ENCODE assay signal across 19 cellular contexts in the genomic region with DNA sequence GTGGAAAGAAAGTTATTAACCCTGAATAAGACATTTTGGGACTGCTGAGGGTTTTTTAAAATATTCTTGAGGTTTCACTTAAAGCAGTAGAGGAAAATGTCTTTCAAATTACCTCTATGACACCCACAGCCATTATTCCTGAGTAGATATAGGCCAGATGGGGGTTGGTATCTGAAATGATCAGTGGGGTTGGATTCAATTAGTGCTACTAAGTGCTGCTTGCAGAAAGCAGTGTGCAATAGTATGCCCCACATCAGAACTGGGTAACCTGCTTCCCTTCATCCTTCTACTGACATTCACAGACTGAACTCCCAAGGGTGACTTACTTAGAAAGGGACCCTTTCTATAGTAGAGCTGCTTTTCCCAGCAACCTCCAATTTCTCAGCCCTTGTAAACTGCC. TPM values are rescaled to one million over a fixed set of nuclear protein-coding genes. Genes with fewer than 3 reads are reported as not detected.
DNase-seq lines count a peak whose midpoint lies in the region; ATAC-seq and TF ChIP-seq lines count a peak whose summit lies in the region.
"Had no signal": no experiment of that assay in that cellular context is flagged by ENCODE, and none has a peak within 500 bp of the region (broad histone marks: within the 10 kb centered on the region; RNA-seq: fewer than 3 reads in every experiment).

No MANE protein-coding gene starts in this region.

- H4K91ac ChIP-seq in neuronal stem cell (ENCODE audit: low read depth, low read length, poor library complexity): no peak overlapping the region

- TF ChIP-seq CTCF in left ventricle myocardium inferior (IDR thresholded peaks at IDR 0.05; ENCODE audit: borderline replicate concordance): no peak
- no peak for TF ChIP-seq CTCF in esophagus muscularis mucosa (IDR thresholded peaks at IDR 0.05)

- H2BK12ac ChIP-seq in neuronal stem cell (ENCODE audit: low read length): no peak overlapping the region

- peak overlapping the region; percentile 23 for H2AFZ ChIP-seq in neuronal stem cell (ENCODE audit: low read length)

- H3K23ac ChIP-seq in neuronal stem cell (ENCODE audit: low read depth, low read length, poor library complexity): no peak overlapping the region

- DNase-seq in left ventricle myocardium inferior (no peak), Right ventricle myocardium inferior (ENCODE audit: missing footprints) (no peak), esophagus muscularis mucosa (ENCODE audit: extremely low spot score) (no peak), neuronal stem cell (ENCODE audit: low spot score) (no peak), cortex of kidney (lab: John Stamatoyannopoulos, UW) (no peak), amniotic stem cell (lab: John Stamatoyannopoulos, UW) (no peak), DMS53 (lab: John Stamatoyannopoulos, UW) (no peak), DMS79 treated with DMSO at 0.1 percent for 48 hours (lab: John Stamatoyannopoulos, UW) (no peak)
- DNase-seq: 8988T; activated T-cell treated with anti-CD3 and anti-CD28 coated beads, Interleukin-2, amount 50 U/mL, for 48 hours; CD4-positive, alpha-beta T cell; colonic mucosa; NCI-H1105; right cardiac atrium; SHP77 treated with DMSO at 0.1 percent for 48 hours; stimulated activated CD4-positive, alpha-beta T cell treated with anti-CD3 and anti-CD28 coated beads, Interleukin-4, amount 100 ng/mL, for 24 hours had no signal

- H3K27me3 ChIP-seq in left ventricle myocardium inferior (ENCODE audit: low read depth): no peaks in the 10 kb centered on the region
- H3K27me3 ChIP-seq in esophagus muscularis mucosa: no peaks in the 10 kb centered on the region
- H3K27me3 ChIP-seq in neuronal stem cell (ENCODE audit: control insufficient read depth in 3 of 3, insufficient read depth in 3 of 3, low read depth in 1 of 3, low read length in 3 of 3): no peaks in the 10 kb centered on the region
- H3K27me3 ChIP-seq: colonic mucosa had no signal

- H3K9me3 ChIP-seq in left ventricle myocardium inferior (replicated peaks): no peaks in the 10 kb centered on the region
- no peaks in the 10 kb centered on the region for H3K9me3 ChIP-seq in esophagus muscularis mucosa
- H3K9me3 ChIP-seq in neuronal stem cell (replicated peaks in 1 of 2; ENCODE audit: control insufficient read depth in 2 of 2, insufficient read depth in 1 of 2, low read depth in 1 of 2, low read length in 2 of 2): peaks cover 0 to 5% of the 10 kb centered on the region in 2 donors
- H3K9me3 ChIP-seq: colonic mucosa, HAP-1 had no signal

- H3K4ac ChIP-seq in neuronal stem cell (ENCODE audit: low read length): no peak overlapping the region

- intact Hi-C loops in left ventricle myocardium inferior (cut with micrococcal nuclease): no loop called here
- intact Hi-C loops in Right ventricle myocardium inferior (cut with DNase I): no loop called here
- intact Hi-C loops in esophagus muscularis mucosa (cut with DNase I): loop anchor here (5.0 to 10.0 kb wide), 2 partner anchors 255 to 962 kb away; no protein-coding TSS in a partner anchor

- H3K27ac ChIP-seq in left ventricle myocardium inferior (replicated peaks): peak overlapping the region; percentile 24
- peak overlapping the region; percentile 48 to 67 (median 64) for H3K27ac ChIP-seq in esophagus muscularis mucosa (replicated peaks in 1 of 4)
- no peak overlapping the region for H3K27ac ChIP-seq in neuronal stem cell (replicated peaks; ENCODE audit: low read length)
- H3K27ac ChIP-seq: colonic mucosa had no signal

- no peak for TF ChIP-seq POLR2A in esophagus muscularis mucosa (IDR thresholded peaks at IDR 0.05; ENCODE audit: low read depth)

- H3K4me2 ChIP-seq in neuronal stem cell (ENCODE audit: insufficient read depth, low read length, poor library complexity, severe bottlenecking): no peak overlapping the region

- H2AK5ac ChIP-seq in neuronal stem cell (ENCODE audit: low read depth, low read length): no peak overlapping the region

- H3K9ac ChIP-seq in neuronal stem cell (ENCODE audit: low read depth, low read length, poor library complexity): no peak overlapping the region

- no peak overlapping the region for H3K14ac ChIP-seq in neuronal stem cell (ENCODE audit: low read length)

- no peak overlapping the region for H2BK5ac ChIP-seq in neuronal stem cell (ENCODE audit: low read length)

- H3K18ac ChIP-seq in neuronal stem cell (ENCODE audit: low read length): no peak overlapping the region

- no peak for TF ChIP-seq EP300 in esophagus muscularis mucosa (IDR thresholded peaks at IDR 0.05)

- no peak overlapping the region for H2BK120ac ChIP-seq in neuronal stem cell (ENCODE audit: low read depth, low read length)

- H3K36me3 ChIP-seq in left ventricle myocardium inferior: no peaks in the 10 kb centered on the region
- H3K36me3 ChIP-seq in esophagus muscularis mucosa: no peaks in the 10 kb centered on the region
- no peaks in the 10 kb centered on the region for H3K36me3 ChIP-seq in neuronal stem cell (replicated peaks in 1 of 2; ENCODE audit: control insufficient read depth in 2 of 2, insufficient read depth in 2 of 2, low read length in 2 of 2)
- H3K36me3 ChIP-seq: colonic mucosa, HAP-1 had no signal

- no peak overlapping the region for H4K8ac ChIP-seq in neuronal stem cell (ENCODE audit: low read depth, low read length)

- H2BK15ac ChIP-seq in neuronal stem cell (ENCODE audit: low read length): no peak overlapping the region

- H3K4me3 ChIP-seq in left ventricle myocardium inferior (no peak overlapping the region), esophagus muscularis mucosa (no peak overlapping the region), neuronal stem cell (ENCODE audit: low read length in 2 of 2) (no peak overlapping the region)
- H3K4me3 ChIP-seq: colonic mucosa, HAP-1 had no signal

- no peaks in the 10 kb centered on the region for H3K79me1 ChIP-seq in neuronal stem cell (ENCODE audit: low read depth, low read length)

- ATAC-seq in Right ventricle myocardium inferior: no peak
- ATAC-seq: left lobe of liver; natural killer cell treated with Interleukin-12 subunit alpha and Interleukin-12 subunit beta and Interleukin-15 and Interleukin-18, amount 100 ng/mL, for 72 hours; right cardiac atrium had no signal

- H3K4me1 ChIP-seq in left ventricle myocardium inferior (no peaks in the 10 kb centered on the region), esophagus muscularis mucosa (peaks cover 0 to 26% (median 22%) of the 10 kb centered on the region in 4 donors), neuronal stem cell (ENCODE audit: control insufficient read depth in 2 of 2, insufficient read depth in 1 of 2, low read depth in 1 of 2, low read length in 2 of 2) (peaks cover 0 to 5% of the 10 kb centered on the region in 2 donors)
- H3K4me1 ChIP-seq: colonic mucosa had no signal

RNA-seq across cellular contexts. Expression of a gene that starts 7.3 kb away (rescaled TPM):
- total RNA-seq in left ventricle myocardium inferior (4.3 TPM), Right ventricle myocardium inferior (4.6 TPM), esophagus muscularis mucosa (10 to 100 TPM; 10.4 to 19.5 (median 14.2) TPM)
- 19.4 TPM for polyA plus RNA-seq in neuronal stem cell (2013, experiment 1 of 2)
- polyA plus RNA-seq in neuronal stem cell (2013, experiment 2 of 2): 19.9 TPM
